Comparison of ENCODE assay signal across 8 cellular contexts in the genomic region with DNA sequence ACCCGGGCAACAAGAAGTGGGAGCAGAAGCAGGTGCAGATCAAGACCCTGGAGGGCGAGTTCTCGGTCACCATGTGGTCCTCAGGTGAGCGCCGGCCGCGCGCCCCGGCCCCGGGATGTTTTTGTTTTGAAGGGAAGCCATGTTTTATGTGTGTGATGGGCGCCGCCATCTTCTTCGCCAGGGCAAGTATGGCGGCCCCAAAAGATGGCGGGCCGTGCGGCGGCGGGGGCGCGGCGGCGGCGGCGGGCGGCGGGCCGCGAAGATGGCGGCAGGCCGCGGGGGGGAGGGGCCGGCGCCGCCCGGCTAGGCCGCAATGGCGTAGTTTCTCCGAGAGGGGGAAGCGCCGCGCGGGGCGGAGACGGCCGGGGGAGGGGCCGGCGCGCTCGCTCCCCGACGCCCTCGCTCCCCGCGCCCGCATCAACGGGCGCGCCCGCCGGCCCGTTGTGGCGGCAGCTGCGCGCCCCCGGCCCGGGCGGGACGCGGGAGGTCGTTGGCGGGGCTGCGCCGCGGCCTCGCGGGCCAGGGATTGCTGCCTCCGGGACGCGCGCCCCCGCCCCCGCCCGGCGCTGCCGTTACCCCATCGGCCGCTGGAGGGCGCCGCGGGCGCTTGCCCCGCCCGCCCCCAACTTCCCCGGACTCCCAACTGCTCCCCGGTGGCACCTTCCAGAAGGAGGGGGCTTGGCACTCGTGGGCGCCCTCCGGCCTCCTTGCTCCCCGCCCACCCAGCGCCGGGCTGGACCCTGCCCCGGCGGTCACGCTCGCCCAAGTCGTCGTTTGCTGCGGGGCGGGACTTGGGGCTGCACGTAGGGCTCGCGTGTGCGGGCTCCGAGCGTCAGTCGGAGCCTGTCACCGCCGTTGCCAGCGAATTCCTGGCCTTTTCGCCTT. TPM values are rescaled to one million over a fixed set of nuclear protein-coding genes. Genes with fewer than 3 reads are reported as not detected.
A peak's percentile ranks its signal among the peaks of the same experiment; 100 is the strongest.
DNase-seq lines count a peak whose midpoint lies in the region; ATAC-seq and TF ChIP-seq lines count a peak whose summit lies in the region.

No MANE protein-coding gene starts in this region.

- DNase-seq in EL (peak; percentile 96), GM23338 (ENCODE audit: low spot score) (peak; percentile 84), LHCN-M2 (ENCODE audit: low read depth) (peak; percentile 87), SHP77 treated with DMSO at 0.1 percent for 48 hours (lab: John Stamatoyannopoulos, UW) (peak; percentile 46), germinal center (ENCODE audit: low spot score) (peak; percentile 85), nucleus accumbens (lab: John Stamatoyannopoulos, UW) (peak in 55 of 56 donors; percentile 23 to 88 (median 78)), superior temporal gyrus (ENCODE audit: extremely low spot score) (peak; percentile 64)
- peak; percentile 88 for DNase-seq in activated naive CD4-positive, alpha-beta T cell treated with anti-CD3 and anti-CD28 coated beads for 36 hours

- intact Hi-C loops in activated naive CD4-positive, alpha-beta T cell treated with anti-CD3 and anti-CD28 coated beads for 36 hours (cut with micrococcal nuclease) = loop anchor here (1.0 to 5.0 kb wide), 5 partner anchors 21 to 269 kb away; a partner anchor contains a TSS

- H3K27ac Mint-ChIP-seq in GM23338 = peak overlapping the region; percentile 85
- peak overlapping the region; percentile 88 for H3K27ac Mint-ChIP-seq in activated naive CD4-positive, alpha-beta T cell treated with anti-CD3 and anti-CD28 coated beads for 36 hours

- ATAC-seq in GM23338 = peak; percentile 34

- peaks cover 82% of the 10 kb centered on the region for H3K79me2 ChIP-seq in GM23338 (replicated peaks; ENCODE audit: insufficient read depth)

- peak overlapping the region; percentile 93 for H3K4me3 Mint-ChIP-seq in GM23338
- H3K4me3 Mint-ChIP-seq in activated naive CD4-positive, alpha-beta T cell treated with anti-CD3 and anti-CD28 coated beads for 36 hours = peak overlapping the region; percentile 86

- no peaks in the 10 kb centered on the region for H3K9me2 ChIP-seq in GM23338 (ENCODE audit: insufficient read depth)

- peak overlapping the region; percentile 91 for H3K27ac ChIP-seq in GM23338 (ENCODE audit: low read depth)

- CTCF ChIA-PET in activated naive CD4-positive, alpha-beta T cell treated with anti-CD3 and anti-CD28 coated beads for 36 hours (lab: Charles Lee) = interaction anchor here (0.7 to 3.6 kb wide), 12 partner anchors 14 to 143 kb away, joined by 3 to 26 read pairs (median 4); no protein-coding TSS in a partner anchor

- H3K27me3 Mint-ChIP-seq in GM23338 (ENCODE audit: insufficient read depth, low read depth, poor library complexity) = peaks cover 8% of the 10 kb centered on the region
- no peaks in the 10 kb centered on the region for H3K27me3 Mint-ChIP-seq in activated naive CD4-positive, alpha-beta T cell treated with anti-CD3 and anti-CD28 coated beads for 36 hours (ENCODE audit: low read depth)

- H3K4me3 ChIP-seq in GM23338 = peak overlapping the region; percentile 95

- H3K27me3 ChIP-seq in GM23338 (ENCODE audit: insufficient read depth) = no peaks in the 10 kb centered on the region

- peaks cover 37% of the 10 kb centered on the region for H3K36me3 Mint-ChIP-seq in GM23338 (ENCODE audit: low read depth)
- H3K36me3 Mint-ChIP-seq in activated naive CD4-positive, alpha-beta T cell treated with anti-CD3 and anti-CD28 coated beads for 36 hours (ENCODE audit: low read depth) = peaks cover 37% of the 10 kb centered on the region

- H3K4me1 ChIP-seq in GM23338 (ENCODE audit: insufficient read depth) = peaks cover 37% of the 10 kb centered on the region

- H3K4me2 ChIP-seq in GM23338 = peak overlapping the region; percentile 86

- peaks cover 16% of the 10 kb centered on the region; the same call in 1 of the 2 replicates for H3F3A ChIP-seq in GM23338 (replicated peaks; ENCODE audit: low read depth)

- H3K4me1 Mint-ChIP-seq in GM23338 = peaks cover 43% of the 10 kb centered on the region
- H3K4me1 Mint-ChIP-seq in activated naive CD4-positive, alpha-beta T cell treated with anti-CD3 and anti-CD28 coated beads for 36 hours (ENCODE audit: low read depth) = peaks cover 52% of the 10 kb centered on the region

- H3K36me3 ChIP-seq in GM23338 (ENCODE audit: insufficient read depth) = 0 out of 2 replicates have a peak, but pooled peaks cover 1% of the 10 kb centered on the region

- peak; percentile 50 to 64; a peak in 3 of 4 replicates for TF ChIP-seq CTCF in GM23338 (conservative IDR thresholded peaks at IDR 0.05; ENCODE audit: low read depth in 2 of 2)

- no peak overlapping the region for H2AFZ ChIP-seq in GM23338

- peaks cover 68% of the 10 kb centered on the region for H4K20me1 ChIP-seq in GM23338 (replicated peaks; ENCODE audit: insufficient read depth)

- peaks cover 3% of the 10 kb centered on the region; the same call in 2 of the 3 replicates for H3K9me3 Mint-ChIP-seq in GM23338
- no peaks in the 10 kb centered on the region for H3K9me3 Mint-ChIP-seq in activated naive CD4-positive, alpha-beta T cell treated with anti-CD3 and anti-CD28 coated beads for 36 hours

TF ChIP-seq in GM23338, 12 proteins besides CTCF, POLR2A, EP300 and RAD21:
- TF ChIP-seq POLR2AphosphoS5 (IDR thresholded peaks at IDR 0.05; ENCODE audit: low read depth) = no peak
- TF ChIP-seq ZNF114 (CRISPR knock-in tag; IDR thresholded peaks at IDR 0.05) = no peak
- TF ChIP-seq ETS1 (IDR thresholded peaks at IDR 0.05) = no peak
- TF ChIP-seq REST (IDR thresholded peaks at IDR 0.05; ENCODE audit: unreplicated experiment) = no peak

RNA-seq across cellular contexts. Expression of gene YY1, which starts 1.1 kb away (rescaled TPM):
- 79.5 and 88.2 TPM in 2 replicates for total RNA-seq in GM23338 (2014; rRNA removed; shearing (Covaris generic))
- 126 and 128 TPM in 2 replicates for polyA plus RNA-seq in GM23338 (2016; fragmentation: Nextera tagmentation; extraction: Ambion mirVana)
- total RNA-seq in LHCN-M2 (2014; rRNA removed) = 28.4 and 31.9 TPM in 2 replicates
- polyA plus RNA-seq in LHCN-M2 (2012) = 29.5 TPM
- total RNA-seq in activated naive CD4-positive, alpha-beta T cell treated with anti-CD3 and anti-CD28 coated beads for 36 hours = 10 to 100 TPM; 82.4 to 85.0 TPM

Comparison
In these comparisons a context has a peak if more than half of its experiments do, and no peak if none do; other contexts are left out.
1. Peak in every context shown above with its lines: DNase-seq, ATAC-seq, H3K4me3 ChIP-seq and H3K27ac ChIP-seq.
2. DNase-seq: peak in every context shown above with its lines; median percentile 96 in EL; 88 in activated naive CD4-positive, alpha-beta T cell treated with anti-CD3 and anti-CD28 coated beads for 36 hours; 87 in LHCN-M2; 85 in germinal center; 84 in GM23338; 78 in nucleus accumbens; 64 in superior temporal gyrus; 46 in SHP77 treated with DMSO at 0.1 percent for 48 hours.